ENCODE assay signal across 1 cellular context in the genomic region with DNA sequence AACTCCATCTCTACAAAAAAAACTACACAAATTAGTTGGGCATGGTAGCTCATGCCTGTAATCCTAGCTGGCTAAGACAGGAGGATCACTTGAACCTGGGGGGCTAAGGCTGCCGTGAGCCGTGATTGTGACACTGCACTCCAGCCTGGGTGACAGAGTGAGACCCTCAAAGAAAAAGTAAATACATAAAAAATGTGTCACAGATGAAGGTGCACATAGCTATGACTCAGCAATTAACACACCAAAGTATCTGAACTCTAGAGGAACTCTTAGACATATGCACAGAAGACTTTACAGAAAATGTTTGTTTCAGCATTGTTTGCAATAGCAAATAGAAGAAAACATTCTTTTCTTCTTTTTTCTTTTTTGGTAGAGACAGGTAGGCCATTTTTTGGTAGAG.
TF ChIP-seq lines count a peak whose summit lies in the region.

No MANE protein-coding gene starts in this region.

TF ChIP-seq in IMR-90, 13 proteins besides CTCF, POLR2A, EP300 and RAD21:
- no peak for TF ChIP-seq SMC3 (IDR thresholded peaks at IDR 0.05; ENCODE audit: low read depth, low read length)
- peak; percentile 97 for TF ChIP-seq NFE2L2 (IDR thresholded peaks at IDR 0.05; ENCODE audit: low read depth, low read length)
- no peak for TF ChIP-seq RCOR1 (IDR thresholded peaks at IDR 0.05; ENCODE audit: insufficient replicate concordance, low read length)
- TF ChIP-seq MAFK (IDR thresholded peaks at IDR 0.05; ENCODE audit: low read depth, low read length): peak; percentile 68
- TF ChIP-seq, protein P1, sequence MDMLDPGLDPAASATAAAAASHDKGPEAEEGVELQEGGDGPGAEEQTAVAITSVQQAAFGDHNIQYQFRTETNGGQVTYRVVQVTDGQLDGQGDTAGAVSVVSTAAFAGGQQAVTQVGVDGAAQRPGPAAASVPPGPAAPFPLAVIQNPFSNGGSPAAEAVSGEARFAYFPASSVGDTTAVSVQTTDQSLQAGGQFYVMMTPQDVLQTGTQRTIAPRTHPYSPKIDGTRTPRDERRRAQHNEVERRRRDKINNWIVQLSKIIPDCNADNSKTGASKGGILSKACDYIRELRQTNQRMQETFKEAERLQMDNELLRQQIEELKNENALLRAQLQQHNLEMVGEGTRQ (IDR thresholded peaks at IDR 0.05; ENCODE audit: low read depth, low read length): no peak
- TF ChIP-seq CHD1 (IDR thresholded peaks at IDR 0.05; ENCODE audit: low read depth, low read length): no peak
- TF ChIP-seq CEBPB (IDR thresholded peaks at IDR 0.05; ENCODE audit: low read depth, low read length): no peak
TF ChIP-seq in IMR-90: peak in this region for 2.
